ENCODE assay signal across 9 cellular contexts in genomic region chr4:794911-795725, GRCh38. TPM values are rescaled to one million over a fixed set of nuclear protein-coding genes. Genes with fewer than 3 reads are reported as not detected.
A peak's percentile ranks its signal among the peaks of the same experiment; 100 is the strongest.
DNase-seq lines count a peak whose midpoint lies in the region; ATAC-seq and TF ChIP-seq lines count a peak whose summit lies in the region.
"Had no signal": no experiment of that assay in that cellular context is flagged by ENCODE, and none has a peak within 500 bp of the region (broad histone marks: within the 10 kb centered on the region; RNA-seq: fewer than 3 reads in every experiment).

No MANE protein-coding gene starts in this region.

- peak overlapping the region; percentile 15 for H3K9ac ChIP-seq in NT2/D1 (ENCODE audit: insufficient read length, low read depth)

- H3K27me3 Mint-ChIP-seq in activated CD4-positive, alpha-beta T cell treated with anti-CD3 and anti-CD28 coated beads, Interleukin-2, amount 10 ng/mL, durations not matched to agents 24 days and 14 days: peaks cover 37% of the 10 kb centered on the region
- peaks cover 10% of the 10 kb centered on the region for H3K27me3 Mint-ChIP-seq in glutamatergic neuron (ENCODE audit: unreplicated experiment)

- TF ChIP-seq CTCF in glutamatergic neuron (IDR thresholded peaks at IDR 0.05; ENCODE audit: partially characterized antibody, unreplicated experiment) (no peak), gastrocnemius medialis (IDR thresholded peaks at IDR 0.05 in 4 of 5, conservative IDR thresholded peaks at IDR 0.05 in 1 of 5) (no peak), thyroid gland (IDR thresholded peaks at IDR 0.05) (no peak)

- intact Hi-C loops in activated CD4-positive, alpha-beta T cell treated with anti-CD3 and anti-CD28 coated beads, Interleukin-2, amount 10 ng/mL, durations not matched to agents 24 days and 14 days (cut with micrococcal nuclease): no loop called here
- intact Hi-C loops in gastrocnemius medialis (cut with DNase I; ENCODE audit: low total_unique reads) (no loop called here), thyroid gland (cut with DNase I) (no loop called here)

- peak overlapping the region; percentile 32 for H3K4me3 Mint-ChIP-seq in activated CD4-positive, alpha-beta T cell treated with anti-CD3 and anti-CD28 coated beads, Interleukin-2, amount 10 ng/mL, durations not matched to agents 24 days and 14 days
- H3K4me3 Mint-ChIP-seq in glutamatergic neuron (ENCODE audit: unreplicated experiment): peak overlapping the region; percentile 34

- H3K4me1 ChIP-seq in NT2/D1 (ENCODE audit: insufficient read depth, insufficient read length) (peaks cover 32% of the 10 kb centered on the region), gastrocnemius medialis (peaks cover 4 to 7% of the 10 kb centered on the region in 2 donors), thyroid gland (peaks cover 5 to 24% of the 10 kb centered on the region in 2 donors)

- peak overlapping the region; percentile 51 for H3K4me3 ChIP-seq in NT2/D1 (ENCODE audit: insufficient read length, low read depth)
- peak overlapping the region; percentile 8 to 46 (median 27) for H3K4me3 ChIP-seq in gastrocnemius medialis
- H3K4me3 ChIP-seq in thyroid gland (replicated peaks in 1 of 3): no peak overlapping the region

- H3K9me3 ChIP-seq in NT2/D1 (ENCODE audit: insufficient read depth, low read length): no peaks in the 10 kb centered on the region
- no peaks in the 10 kb centered on the region for H3K9me3 ChIP-seq in gastrocnemius medialis
- no peaks in the 10 kb centered on the region for H3K9me3 ChIP-seq in thyroid gland
- H3K9me3 ChIP-seq: gastroesophageal sphincter had no signal

- in situ Hi-C loops in gastrocnemius medialis (cut with MboI; ENCODE audit: low sequenced_read_pairs in 4 of 4): no loop called here

- no peaks in the 10 kb centered on the region for H3K36me3 ChIP-seq in NT2/D1 (ENCODE audit: insufficient read depth, insufficient read length, low read length)
- H3K36me3 ChIP-seq in gastrocnemius medialis: no peaks in the 10 kb centered on the region
- H3K36me3 ChIP-seq in thyroid gland: no peaks in the 10 kb centered on the region
- H3K36me3 ChIP-seq: gastroesophageal sphincter had no signal

- no peaks in the 10 kb centered on the region for H3K9me3 Mint-ChIP-seq in activated CD4-positive, alpha-beta T cell treated with anti-CD3 and anti-CD28 coated beads, Interleukin-2, amount 10 ng/mL, durations not matched to agents 24 days and 14 days
- H3K9me3 Mint-ChIP-seq in glutamatergic neuron (ENCODE audit: unreplicated experiment): peaks cover 10% of the 10 kb centered on the region

- TF ChIP-seq POLR2A in gastrocnemius medialis (IDR thresholded peaks at IDR 0.05) (no peak), thyroid gland (IDR thresholded peaks at IDR 0.05) (no peak)

- no peak overlapping the region for H3K27ac Mint-ChIP-seq in activated CD4-positive, alpha-beta T cell treated with anti-CD3 and anti-CD28 coated beads, Interleukin-2, amount 10 ng/mL, durations not matched to agents 24 days and 14 days
- no peak overlapping the region for H3K27ac Mint-ChIP-seq in glutamatergic neuron (ENCODE audit: unreplicated experiment)

- peaks cover 23% of the 10 kb centered on the region for H3K4me1 Mint-ChIP-seq in activated CD4-positive, alpha-beta T cell treated with anti-CD3 and anti-CD28 coated beads, Interleukin-2, amount 10 ng/mL, durations not matched to agents 24 days and 14 days
- H3K4me1 Mint-ChIP-seq in glutamatergic neuron (ENCODE audit: low read depth, unreplicated experiment): peaks cover 27% of the 10 kb centered on the region

- DNase-seq in activated CD4-positive, alpha-beta T cell treated with anti-CD3 and anti-CD28 coated beads, Interleukin-2, amount 10 ng/mL, durations not matched to agents 24 days and 14 days: peak; percentile 59
- DNase-seq in activated CD4-positive, alpha-beta T cell treated with anti-CD3 and anti-CD28 coated beads for 48 hours: no peak
- DNase-seq in NT2/D1 (ENCODE audit: low read depth, low spot score): no peak
- DNase-seq in glutamatergic neuron: no peak
- DNase-seq in gastrocnemius medialis: no peak
- no peak for DNase-seq in thyroid gland
- no peak for DNase-seq in HT-29 (ENCODE audit: low spot score)

- peaks cover 3% of the 10 kb centered on the region for H3K36me3 Mint-ChIP-seq in activated CD4-positive, alpha-beta T cell treated with anti-CD3 and anti-CD28 coated beads, Interleukin-2, amount 10 ng/mL, durations not matched to agents 24 days and 14 days (ENCODE audit: low read depth)
- H3K36me3 Mint-ChIP-seq in glutamatergic neuron (ENCODE audit: unreplicated experiment): no peaks in the 10 kb centered on the region

- 0 to 1% methylated on average over 6 to 17 of the region's 71 CpGs for WGBS in thyroid gland, 2 donors

- H3K27ac ChIP-seq in gastrocnemius medialis (no peak overlapping the region), thyroid gland (no peak overlapping the region)
- H3K27ac ChIP-seq: gastroesophageal sphincter had no signal

- H3K27me3 ChIP-seq in NT2/D1 (ENCODE audit: insufficient read depth, insufficient read length) (peaks cover 50% of the 10 kb centered on the region), gastrocnemius medialis (peaks cover 49 to 58% (median 56%) of the 10 kb centered on the region in 3 donors), thyroid gland (peaks cover 14% of the 10 kb centered on the region)

- no peak for ATAC-seq in gastrocnemius medialis
- ATAC-seq in GM21367 (IDR thresholded peaks at IDR 0.05; ENCODE audit: unreplicated experiment): no peak
- ATAC-seq: gastroesophageal sphincter had no signal

RNA-seq across cellular contexts. Expression of gene CPLX1, which starts 30.8 kb away (rescaled TPM):
- total RNA-seq in activated CD4-positive, alpha-beta T cell treated with anti-CD3 and anti-CD28 coated beads, Interleukin-2, amount 10 ng/mL, durations not matched to agents 24 days and 14 days: 1.0 and 1.7 TPM in 2 replicates
- 115 TPM for total RNA-seq in glutamatergic neuron (ENCODE audit: unreplicated experiment)
- 1 to 10 TPM in 1 of 4 donors, under 1 TPM in 1, not detected in 2; 0.91 to 1.0 TPM for total RNA-seq in gastrocnemius medialis
- 1 to 10 TPM in 2 of 4 donors, under 1 TPM in 1, not detected in 1; 0.75 to 3.2 (median 1.4) TPM for total RNA-seq in thyroid gland
- total RNA-seq in HT-29 (2014; rRNA removed; shearing (Covaris generic)): 0.28 and 0.73 TPM in 2 replicates

Comparison
In these comparisons a context has a peak if more than half of its experiments do, and no peak if none do; other contexts are left out.
1. H3K4me3 ChIP-seq: peak in NT2/D1 (single experiment) and gastrocnemius medialis (4 of 4); none in thyroid gland (0 of 3).
2. RNA of gene CPLX1, which starts 30.8 kb away (total RNA-seq): 115 TPM in glutamatergic neuron (single experiment); 1.0 to 1.7 TPM in activated CD4-positive, alpha-beta T cell treated with anti-CD3 and anti-CD28 coated beads, Interleukin-2, amount 10 ng/mL, durations not matched to agents 24 days and 14 days, 0.75 to 3.2 TPM in thyroid gland, 0.91 to 1.0 TPM in gastrocnemius medialis and 0.28 to 0.73 TPM in HT-29; every median in the first group is over 10 times any median in the second.